11 cellular contexts compared by ENCODE assay signal in genomic region chr2:40511661-40512213, GRCh38. TPM values are rescaled to one million over a fixed set of nuclear protein-coding genes. Genes with fewer than 3 reads are reported as not detected.
DNase-seq lines count a peak whose midpoint lies in the region; ATAC-seq and TF ChIP-seq lines count a peak whose summit lies in the region.
"Had no signal": no experiment of that assay in that cellular context is flagged by ENCODE, and none has a peak within 500 bp of the region (broad histone marks: within the 10 kb centered on the region; RNA-seq: fewer than 3 reads in every experiment).

No MANE protein-coding gene starts in this region.

- H3F3A ChIP-seq in smooth muscle cell (ENCODE audit: low read depth): no peaks in the 10 kb centered on the region

- H3K9me3 ChIP-seq in H9 (ENCODE audit: control insufficient read depth, low read depth, low read length) (no peaks in the 10 kb centered on the region), body of pancreas (no peaks in the 10 kb centered on the region), smooth muscle cell (replicated peaks; ENCODE audit: low read depth) (no peaks in the 10 kb centered on the region)

- H4K20me1 ChIP-seq in H9 (ENCODE audit: control insufficient read depth, insufficient read depth, insufficient read length) (no peaks in the 10 kb centered on the region), smooth muscle cell (ENCODE audit: low read depth) (no peaks in the 10 kb centered on the region)

- H3K9ac ChIP-seq in H9 (ENCODE audit: extremely low read depth, insufficient read length, low read length) (no peak overlapping the region), smooth muscle cell (ENCODE audit: low read depth) (no peak overlapping the region)

- H3K27me3 ChIP-seq in H9 (ENCODE audit: insufficient read depth, low read length) (no peaks in the 10 kb centered on the region), body of pancreas (no peaks in the 10 kb centered on the region), smooth muscle cell (ENCODE audit: low read depth) (no peaks in the 10 kb centered on the region)

- H2AK5ac ChIP-seq in H9 (ENCODE audit: insufficient read length, low read length): no peak overlapping the region

- H2BK120ac ChIP-seq in H9 (ENCODE audit: low read depth, low read length, poor library complexity, severe bottlenecking): no peak overlapping the region

- H3K9me3 Mint-ChIP-seq in H9: no peaks in the 10 kb centered on the region
- H3K9me3 Mint-ChIP-seq: naive B cell; stimulated activated naive CD8-positive, alpha-beta T cell treated with anti-CD3 and anti-CD28 coated beads, Interleukin-15, Interleukin-2, amounts not matched to agents 100 ng/mL and 50 ng/mL, for 24 hours had no signal

- H3K4me1 ChIP-seq in H9 (ENCODE audit: insufficient read depth, low read length) (no peaks in the 10 kb centered on the region), body of pancreas (no peaks in the 10 kb centered on the region), smooth muscle cell (ENCODE audit: low read depth) (no peaks in the 10 kb centered on the region)

- H3K36me3 ChIP-seq in body of pancreas (replicated peaks in 1 of 2; ENCODE audit: insufficient read depth in 1 of 2, low read depth in 2 of 2) (no peaks in the 10 kb centered on the region), smooth muscle cell (ENCODE audit: low read depth) (no peaks in the 10 kb centered on the region)

- no CpG with 5 or more reads among the region's 9 CpGs for WGBS in H9 (ENCODE audit: extremely low coverage, insufficient read length, low lambda C conversion rate)
- WGBS in body of pancreas, 2 donors: 25 to 40% methylated on average over 9 of the region's 9 CpGs
- 44% methylated on average over 9 of the region's 9 CpGs for WGBS in smooth muscle cell (ENCODE audit: low lambda C conversion rate)

- no peak overlapping the region for H3K4me3 Mint-ChIP-seq in H9
- H3K4me3 Mint-ChIP-seq: naive B cell; stimulated activated naive CD8-positive, alpha-beta T cell treated with anti-CD3 and anti-CD28 coated beads, Interleukin-15, Interleukin-2, amounts not matched to agents 100 ng/mL and 50 ng/mL, for 24 hours had no signal

- H2BK20ac ChIP-seq in H9 (ENCODE audit: low read depth, low read length, poor library complexity, severe bottlenecking): no peak overlapping the region

- H3K56ac ChIP-seq in H9 (ENCODE audit: insufficient read length, low read depth, low read length): no peak overlapping the region

- TF ChIP-seq CTCF in H9 (conservative IDR thresholded peaks at IDR 0.05) (no peak), body of pancreas (IDR thresholded peaks at IDR 0.05) (no peak), smooth muscle cell (IDR thresholded peaks at IDR 0.05; ENCODE audit: borderline replicate concordance, insufficient read depth, poor library complexity, severe bottlenecking) (no peak)

- H3K4me1 Mint-ChIP-seq in H9: peaks cover 9 to 13% of the 10 kb centered on the region in 2 experiments

- H3T11ph ChIP-seq in H9 (ENCODE audit: low read length): no peak overlapping the region

- no peak overlapping the region for H3K4ac ChIP-seq in H9 (ENCODE audit: low read depth, low read length)

- H3K18ac ChIP-seq in H9 (ENCODE audit: insufficient read length, low read depth, low read length): no peak overlapping the region

- DNase-seq in H9 (no peak), body of pancreas (peak in 2 of 4 donors; percentile 4 to 38), inferior parietal cortex (ENCODE audit: extremely low spot score) (peak; percentile 34), smooth muscle cell (lab: John Stamatoyannopoulos, UW; ENCODE audit: unreplicated experiment) (no peak), substantia nigra (lab: John Stamatoyannopoulos, UW) (no peak), SHP77 (lab: John Stamatoyannopoulos, UW) (no peak)
- DNase-seq in stimulated activated CD4-positive, alpha-beta T cell treated with anti-CD3 and anti-CD28 coated beads, Interleukin-2, amount 100 ng/mL, for 48 hours: no peak
- DNase-seq: naive B cell, NCI-H1105 had no signal

- H2AFZ ChIP-seq in H9 (ENCODE audit: low read length) (peak overlapping the region; percentile 57), smooth muscle cell (ENCODE audit: low read depth) (peak overlapping the region; percentile 39)

- TF ChIP-seq POLR2A in body of pancreas (IDR thresholded peaks at IDR 0.05): no peak

- no peak overlapping the region for H4K91ac ChIP-seq in H9 (ENCODE audit: insufficient read length, low read depth, low read length)

- H3K36me3 Mint-ChIP-seq in H9 (ENCODE audit: insufficient read depth in 1 of 3, low read depth in 3 of 3): no peaks in the 10 kb centered on the region
- H3K36me3 Mint-ChIP-seq: naive B cell had no signal

- H3K27me3 Mint-ChIP-seq in H9 (ENCODE audit: low read depth): no peaks in the 10 kb centered on the region

- no peak overlapping the region for H3K4me3 ChIP-seq in body of pancreas
- H3K4me3 ChIP-seq in smooth muscle cell: no peak overlapping the region

- H2BK5ac ChIP-seq in H9 (ENCODE audit: insufficient read length, low read length): no peak overlapping the region

- peak overlapping the region; percentile 2; the same call in 1 of the 2 replicates for H3K14ac ChIP-seq in H9 (ENCODE audit: insufficient read depth, low read length)

- no peak overlapping the region for H4K5ac ChIP-seq in H9 (ENCODE audit: insufficient read length, low read depth, low read length)

- H3K23ac ChIP-seq in H9 (ENCODE audit: insufficient read length, low read depth, low read length): no peak overlapping the region

- no peaks in the 10 kb centered on the region for H3K23me2 ChIP-seq in H9 (ENCODE audit: insufficient read length, low read depth, low read length, poor library complexity, severe bottlenecking)

- H2BK12ac ChIP-seq in H9 (ENCODE audit: insufficient read length, low read depth, low read length): no peak overlapping the region

- no peaks in the 10 kb centered on the region for H3K79me2 ChIP-seq in H9 (ENCODE audit: insufficient read depth, low read length)
- no peaks in the 10 kb centered on the region for H3K79me2 ChIP-seq in smooth muscle cell (ENCODE audit: low read depth)

- no peak overlapping the region for H2BK15ac ChIP-seq in H9 (ENCODE audit: low read depth, low read length)

- H3K27ac ChIP-seq in H9 (ENCODE audit: insufficient read length, low read depth, low read length) (no peak overlapping the region), body of pancreas (peak overlapping the region in 1 of 4 donors; percentile 50), smooth muscle cell (ENCODE audit: low read depth) (no peak overlapping the region), substantia nigra (ENCODE audit: low read depth, low read length, poor library complexity, severe bottlenecking) (no peak overlapping the region)

- H3K79me1 ChIP-seq in H9 (ENCODE audit: insufficient read depth, low read depth, low read length, poor library complexity, severe bottlenecking): no peaks in the 10 kb centered on the region

- no peak overlapping the region for H4K8ac ChIP-seq in H9 (replicated peaks; ENCODE audit: insufficient read length, low read depth, low read length)

- intact Hi-C loops in body of pancreas (cut with DNase I): no loop called here

- H3K4me2 ChIP-seq in H9 (ENCODE audit: insufficient read depth, insufficient read length, low read length) (no peak overlapping the region), smooth muscle cell (peak overlapping the region; percentile 55)

- H3K27ac Mint-ChIP-seq in H9: peak overlapping the region; percentile 9 to 92 (median 53); a peak in 5 of 7 replicates
- H3K27ac Mint-ChIP-seq: naive B cell; stimulated activated naive CD8-positive, alpha-beta T cell treated with anti-CD3 and anti-CD28 coated beads, Interleukin-15, Interleukin-2, amounts not matched to agents 100 ng/mL and 50 ng/mL, for 24 hours had no signal

- ATAC-seq in body of pancreas (peak; percentile 24), GM18858 (IDR thresholded peaks at IDR 0.05; ENCODE audit: unreplicated experiment) (no peak)

RNA-seq across cellular contexts. Expression of gene SLC8A1, which starts 59.8 kb away (rescaled TPM):
- total RNA-seq in H9 (2021) (1.7 and 1.9 TPM in 2 replicates), body of pancreas (1 to 10 TPM in 1 of 2 donors, under 1 TPM in 1; 0.66 to 7.8 TPM), smooth muscle cell (5.3 and 6.3 TPM in 2 replicates)
- 1.1 and 1.3 TPM in 2 replicates for polyA plus RNA-seq in smooth muscle cell
